Comparison of ENCODE assay signal across 17 cellular contexts in the genomic region with DNA sequence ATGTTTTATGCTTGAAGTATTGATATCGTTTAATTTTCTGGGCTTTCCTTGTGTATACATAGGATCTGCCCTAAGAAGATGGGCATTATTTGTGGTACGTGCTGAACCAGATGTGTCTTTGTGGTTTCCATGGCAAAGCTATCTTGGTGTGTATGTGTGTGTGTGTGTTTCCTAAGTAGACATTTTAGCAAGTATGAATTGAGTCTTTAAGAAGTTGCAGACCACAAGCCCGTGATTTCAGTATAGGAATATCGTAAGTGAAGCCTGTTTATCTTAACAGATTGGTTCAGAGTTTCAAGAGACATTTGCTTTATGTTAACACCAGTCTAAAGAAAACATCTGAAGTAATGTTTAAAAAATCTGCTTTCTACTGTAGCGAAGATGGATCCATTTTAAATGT.
A peak's percentile ranks its signal among the peaks of the same experiment; 100 is the strongest.
DNase-seq lines count a peak whose midpoint lies in the region; TF ChIP-seq lines count a peak whose summit lies in the region.
"Had no signal": no experiment of that assay in that cellular context is flagged by ENCODE, and none has a peak within 500 bp of the region (broad histone marks: within the 10 kb centered on the region; RNA-seq: fewer than 3 reads in every experiment).

No MANE protein-coding gene starts in this region.

- H3K9me3 Mint-ChIP-seq in HFFc6 (peaks cover 9% of the 10 kb centered on the region), chondrocyte (ENCODE audit: low read depth) (peaks cover 5% of the 10 kb centered on the region)

- H3K27me3 Mint-ChIP-seq in HFFc6 (ENCODE audit: insufficient read depth) (no peaks in the 10 kb centered on the region; the same call in 1 of the 2 replicates), chondrocyte (ENCODE audit: low read depth) (no peaks in the 10 kb centered on the region)
- H3K27me3 Mint-ChIP-seq: activated naive CD4-positive, alpha-beta T cell treated with anti-CD3 and anti-CD28 coated beads, Interleukin-2, amount 10 ng/mL, durations not matched to agents 7 days and 5 days; naive thymus-derived CD4-positive, alpha-beta T cell; T-helper 17 cell had no signal

- peaks cover 6 to 8% (median 6%) of the 10 kb centered on the region in 3 donors for H3K36me3 ChIP-seq in tibial artery
- H3K36me3 ChIP-seq in trophoblast cell (ENCODE audit: control insufficient read depth in 1 of 2, insufficient read depth in 2 of 2, low read length in 2 of 2): peaks cover 0 to 2% of the 10 kb centered on the region in 2 experiments
- peaks cover 0 to 25% of the 10 kb centered on the region in 2 donors for H3K36me3 ChIP-seq in adrenal gland (replicated peaks in 1 of 2)
- H3K36me3 ChIP-seq: BE2C had no signal

- H4K8ac ChIP-seq in trophoblast cell (ENCODE audit: low read depth, low read length): no peak overlapping the region

- H3K4me2 ChIP-seq in trophoblast cell (ENCODE audit: low read length): no peak overlapping the region

- H2BK5ac ChIP-seq in trophoblast cell (ENCODE audit: low read depth, low read length, poor library complexity): no peak overlapping the region

- H3K4ac ChIP-seq in trophoblast cell (ENCODE audit: low read depth, low read length): no peak overlapping the region

- no peak overlapping the region for H2AK5ac ChIP-seq in trophoblast cell (ENCODE audit: low read length)

- no peak overlapping the region for H2AFZ ChIP-seq in trophoblast cell (ENCODE audit: insufficient read depth, low read length, poor library complexity)

- H3K36me3 Mint-ChIP-seq in HFFc6 (ENCODE audit: low read depth): peaks cover 23% of the 10 kb centered on the region
- peaks cover 4% of the 10 kb centered on the region for H3K36me3 Mint-ChIP-seq in chondrocyte (ENCODE audit: low read depth)

- H3K23ac ChIP-seq in trophoblast cell (ENCODE audit: low read length): no peak overlapping the region

- H3K27me3 ChIP-seq in tibial artery (no peaks in the 10 kb centered on the region), trophoblast cell (ENCODE audit: insufficient read depth, low read length) (no peaks in the 10 kb centered on the region), adrenal gland (no peaks in the 10 kb centered on the region)
- H3K27me3 ChIP-seq: BE2C, upper lobe of left lung had no signal

- H3K4me3 ChIP-seq in tibial artery: no peak overlapping the region
- H3K4me3 ChIP-seq in trophoblast cell (ENCODE audit: low read depth, low read length): no peak overlapping the region
- no peak overlapping the region for H3K4me3 ChIP-seq in adrenal gland
- H3K4me3 ChIP-seq: upper lobe of left lung had no signal

- peak overlapping the region; percentile 77 for H3K4me3 Mint-ChIP-seq in HFFc6
- peak overlapping the region; percentile 38 for H3K4me3 Mint-ChIP-seq in chondrocyte (ENCODE audit: unreplicated experiment)
- H3K4me3 Mint-ChIP-seq: activated naive CD4-positive, alpha-beta T cell treated with anti-CD3 and anti-CD28 coated beads, Interleukin-2, amount 10 ng/mL, durations not matched to agents 7 days and 5 days; H9; naive thymus-derived CD4-positive, alpha-beta T cell; T-helper 17 cell had no signal

- H3K14ac ChIP-seq in trophoblast cell (ENCODE audit: low read length): no peak overlapping the region

- intact Hi-C loops in tibial artery (cut with DNase I; ENCODE audit: low total_unique reads) (no loop called here), adrenal gland (cut with DNase I) (no loop called here)

- DNase-seq in HFFc6 (peak; percentile 64), chondrocyte (ENCODE audit: low spot score) (no peak), left kidney (ENCODE audit: low read depth, low spot score) (peak; percentile 13), tibial artery (no peak), islet precursor cell (no peak), trophoblast cell (no peak), NCI-H1092 (lab: John Stamatoyannopoulos, UW) (no peak), adrenal gland (no peak)
- DNase-seq: activated naive CD4-positive, alpha-beta T cell treated with anti-CD3 and anti-CD28 coated beads, Interleukin-2, amount 10 ng/mL, durations not matched to agents 7 days and 5 days; BE2C; caudate nucleus; H9; left cardiac atrium; naive thymus-derived CD4-positive, alpha-beta T cell; stimulated activated CD4-positive, alpha-beta T cell treated with anti-CD3 and anti-CD28 coated beads, Interleukin-2, amount 100 ng/mL, for 24 hours; T-helper 17 cell; upper lobe of left lung had no signal

- H3K9me3 ChIP-seq in tibial artery: peaks cover 0 to 10% (median 0%) of the 10 kb centered on the region in 3 donors
- H3K9me3 ChIP-seq in trophoblast cell (ENCODE audit: insufficient read depth, low read depth, low read length): peaks cover 2% of the 10 kb centered on the region
- peaks cover 0 to 6% (median 5%) of the 10 kb centered on the region in 3 donors for H3K9me3 ChIP-seq in adrenal gland (replicated peaks in 1 of 3)
- H3K9me3 ChIP-seq: BE2C had no signal

- H3K79me2 ChIP-seq in trophoblast cell (ENCODE audit: control insufficient read depth, insufficient read depth, low read length, poor library complexity): no peaks in the 10 kb centered on the region

- peak overlapping the region; percentile 84 for H3K27ac Mint-ChIP-seq in HFFc6
- peak overlapping the region; percentile 87 for H3K27ac Mint-ChIP-seq in chondrocyte (ENCODE audit: unreplicated experiment)
- H3K27ac Mint-ChIP-seq: activated naive CD4-positive, alpha-beta T cell treated with anti-CD3 and anti-CD28 coated beads, Interleukin-2, amount 10 ng/mL, durations not matched to agents 7 days and 5 days; H9; T-helper 17 cell had no signal

- no CpG with 5 or more reads among the region's 5 CpGs for WGBS in trophoblast cell (ENCODE audit: extremely low coverage, insufficient coverage, insufficient read length)
- WGBS in adrenal gland, 4 donors: 82 to 91% (median 89%) methylated on average over 5 of the region's 5 CpGs

- no peak overlapping the region for H4K12ac ChIP-seq in trophoblast cell (ENCODE audit: low read depth, low read length)

- no peak overlapping the region for H2BK120ac ChIP-seq in trophoblast cell (ENCODE audit: insufficient read depth, low read length, poor library complexity)

- peak overlapping the region; percentile 15 to 40 for H3K27ac ChIP-seq in tibial artery
- H3K27ac ChIP-seq in trophoblast cell (ENCODE audit: low read depth, low read length): no peak overlapping the region
- H3K27ac ChIP-seq in adrenal gland: peak overlapping the region in 2 of 5 donors; percentile 14 to 36

- peaks cover 45% of the 10 kb centered on the region for H3K4me1 Mint-ChIP-seq in HFFc6 (ENCODE audit: low read depth)
- peaks cover 27% of the 10 kb centered on the region for H3K4me1 Mint-ChIP-seq in chondrocyte (ENCODE audit: low read depth)
- H3K4me1 Mint-ChIP-seq: T-helper 17 cell had no signal

- H3K9ac ChIP-seq in trophoblast cell (ENCODE audit: low read length): no peak overlapping the region

- H3K18ac ChIP-seq in trophoblast cell (ENCODE audit: low read length): no peak overlapping the region

- H3K4me1 ChIP-seq in tibial artery (peaks cover 0 to 8% (median 0%) of the 10 kb centered on the region in 4 donors), trophoblast cell (ENCODE audit: control insufficient read depth in 1 of 2, insufficient read depth in 2 of 2, low read length in 2 of 2) (no peaks in the 10 kb centered on the region), adrenal gland (replicated peaks in 1 of 2) (no peaks in the 10 kb centered on the region)
- H3K4me1 ChIP-seq: BE2C, upper lobe of left lung had no signal

- no peak overlapping the region for H2BK12ac ChIP-seq in trophoblast cell (ENCODE audit: low read length)

- no peak for TF ChIP-seq CTCF in HFFc6 (IDR thresholded peaks at IDR 0.05)
- TF ChIP-seq CTCF in chondrocyte (IDR thresholded peaks at IDR 0.05): no peak
- TF ChIP-seq CTCF in tibial artery (IDR thresholded peaks at IDR 0.05): no peak
- no peak for TF ChIP-seq CTCF in adrenal gland (IDR thresholded peaks at IDR 0.05)

- no peaks in the 10 kb centered on the region for H3K79me1 ChIP-seq in trophoblast cell (ENCODE audit: low read length)

- no peak for TF ChIP-seq POLR2A in adrenal gland (IDR thresholded peaks at IDR 0.05)

- no peak overlapping the region for H4K91ac ChIP-seq in trophoblast cell (ENCODE audit: low read depth, low read length)

Comparison
In these comparisons a context has a peak if more than half of its experiments do, and no peak if none do; other contexts are left out.
1. DNase-seq: peak in HFFc6 (single experiment) and left kidney (single experiment); none in chondrocyte (single experiment), tibial artery (0 of 2), islet precursor cell (single experiment), trophoblast cell (0 of 2), NCI-H1092 (single experiment) and adrenal gland (0 of 7).